ENCODE assay signal across 29 cellular contexts in the genomic region with DNA sequence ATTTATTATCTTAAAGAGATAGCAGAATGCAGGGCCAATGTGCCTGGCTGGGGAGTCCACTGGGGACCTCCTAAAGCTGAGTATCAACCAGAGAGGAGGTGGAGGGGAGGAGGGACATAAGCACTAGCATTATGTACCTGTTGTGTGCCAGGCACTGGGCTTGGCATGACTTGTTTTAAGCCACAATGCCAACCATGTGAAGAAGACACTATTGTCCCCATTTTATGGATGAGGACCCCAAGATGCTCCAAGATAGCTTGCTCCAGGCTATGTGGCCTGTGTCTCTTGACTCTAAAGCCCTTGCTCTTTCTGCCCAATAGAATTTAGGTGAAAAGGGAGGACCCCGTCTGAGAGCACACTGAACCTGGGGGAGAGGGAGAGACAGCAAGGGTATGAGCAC.
"Had no signal": no experiment of that assay in that cellular context is flagged by ENCODE, and none has a peak within 500 bp of the region (broad histone marks: within the 10 kb centered on the region; RNA-seq: fewer than 3 reads in every experiment).

No MANE protein-coding gene starts in this region.

- H3K27ac Mint-ChIP-seq: activated B cell treated with CpG ODN at 0.5 μM for 24 hours; activated CD8-positive, alpha-beta T cell treated with anti-CD3 and anti-CD28 coated beads for 36 hours; activated naive CD4-positive, alpha-beta T cell treated with anti-CD3 and anti-CD28 coated beads, Interleukin-2, amount 10 ng/mL, durations not matched to agents 7 days and 5 days; activated naive CD4-positive, alpha-beta T cell treated with anti-CD3 and anti-CD28 coated beads, Interleukin-2, amount 50 U/mL, for 72 hours; activated naive CD8-positive, alpha-beta T cell treated with anti-CD3 and anti-CD28 coated beads, Interleukin-2, amount 10 ng/mL, durations not matched to agents 7 days and 5 days; activated T-cell treated with anti-CD3 and anti-CD28 coated beads, Interleukin-2, amount 50 U/mL, for 24 hours; activated T-cell treated with anti-CD3 and anti-CD28 coated beads, Interleukin-2, amount 50 U/mL, for 72 hours; dendritic cell treated with granulocyte-macrophage colony-stimulating factor and Interleukin-4, amounts not matched to agents 40 ng/mL and 50 ng/mL, for 4 days; effector memory CD8-positive, alpha-beta T cell; T-helper 17 cell; T-helper 2 cell treated with Interferon-gamma antibody and Interleukin-4, amounts not matched to agents 5 μg/mL and 100 μg/mL, for 36 hours had no signal

- H3K27me3 Mint-ChIP-seq: activated B cell treated with CpG ODN at 0.5 μM for 24 hours; activated CD8-positive, alpha-beta T cell treated with anti-CD3 and anti-CD28 coated beads for 36 hours; activated T-cell treated with anti-CD3 and anti-CD28 coated beads, Interleukin-2, amount 50 U/mL, for 24 hours; central memory CD8-positive, alpha-beta T cell; dendritic cell treated with granulocyte-macrophage colony-stimulating factor and Interleukin-4, amounts not matched to agents 40 ng/mL and 50 ng/mL, for 4 days had no signal

- H3K27me3 ChIP-seq: brain microvascular endothelial cell, dorsolateral prefrontal cortex had no signal

- H3K36me3 ChIP-seq: brain microvascular endothelial cell, WERI-Rb-1 had no signal

- ATAC-seq: activated CD4-positive, CD25-positive, alpha-beta regulatory T cell treated with anti-CD3 and anti-CD28 coated beads, Interleukin-2, amount 50 U/mL, for 24 hours; activated CD8-positive, alpha-beta T cell treated with anti-CD3 and anti-CD28 coated beads for 36 hours; activated naive CD4-positive, alpha-beta T cell treated with anti-CD3 and anti-CD28 coated beads, Interleukin-2, amount 50 U/mL, for 72 hours; activated T-cell treated with anti-CD3 and anti-CD28 coated beads, Interleukin-2, amount 50 U/mL, for 72 hours; effector memory CD8-positive, alpha-beta T cell; T-helper 17 cell had no signal

- H3K4me3 Mint-ChIP-seq: activated B cell treated with CpG ODN at 0.5 μM for 24 hours; activated CD8-positive, alpha-beta T cell treated with anti-CD3 and anti-CD28 coated beads for 36 hours; activated naive CD4-positive, alpha-beta T cell treated with anti-CD3 and anti-CD28 coated beads, Interleukin-2, amount 10 ng/mL, durations not matched to agents 7 days and 5 days; activated naive CD8-positive, alpha-beta T cell treated with anti-CD3 and anti-CD28 coated beads, Interleukin-2, amount 10 ng/mL, durations not matched to agents 7 days and 5 days; activated T-cell treated with anti-CD3 and anti-CD28 coated beads, Interleukin-2, amount 50 U/mL, for 24 hours; activated T-cell treated with anti-CD3 and anti-CD28 coated beads, Interleukin-2, amount 50 U/mL, for 72 hours; central memory CD8-positive, alpha-beta T cell; dendritic cell treated with granulocyte-macrophage colony-stimulating factor and Interleukin-4, amounts not matched to agents 40 ng/mL and 50 ng/mL, for 4 days; effector memory CD8-positive, alpha-beta T cell; T-helper 17 cell; T-helper 2 cell treated with Interferon-gamma antibody and Interleukin-4, amounts not matched to agents 5 μg/mL and 100 μg/mL, for 36 hours had no signal

- DNase-seq: activated B cell treated with CpG ODN at 0.5 μM for 24 hours; activated CD4-positive, alpha-beta T cell treated with anti-CD3 and anti-CD28 coated beads for 48 hours; activated CD4-positive, alpha-beta T cell treated with anti-CD3 and anti-CD28 coated beads, Interleukin-2, amount 50 U/mL, for 1 hour; activated CD4-positive, alpha-beta T cell treated with anti-CD3 and anti-CD28 coated beads, Interleukin-2, amount 50 U/mL, for 48 hours; activated CD8-positive, alpha-beta T cell treated with anti-CD3 and anti-CD28 coated beads for 36 hours; activated gamma-delta T cell; activated naive CD4-positive, alpha-beta T cell; activated naive CD4-positive, alpha-beta T cell treated with anti-CD3 and anti-CD28 coated beads, Interleukin-2, amount 10 ng/mL, durations not matched to agents 7 days and 5 days; activated naive CD8-positive, alpha-beta T cell treated with anti-CD3 and anti-CD28 coated beads, Interleukin-2, amount 10 ng/mL, durations not matched to agents 7 days and 5 days; activated T-cell treated with anti-CD3 and anti-CD28 coated beads for 4 hours; activated T-cell treated with anti-CD3 and anti-CD28 coated beads, Interleukin-2, amount 50 U/mL, for 24 hours; activated T-cell treated with anti-CD3 and anti-CD28 coated beads, Interleukin-2, amount 50 U/mL, for 72 hours; anterior cingulate cortex; brain microvascular endothelial cell; effector CD4-positive, alpha-beta T cell; effector memory CD8-positive, alpha-beta T cell; foreskin fibroblast; T-helper 1 cell; T-helper 17 cell; T1000 had no signal

- H3K4me3 ChIP-seq: coronary artery, dorsolateral prefrontal cortex had no signal

- H3K27ac ChIP-seq: brain microvascular endothelial cell, coronary artery, dorsolateral prefrontal cortex, epithelial cell of prostate had no signal

- H3K36me3 Mint-ChIP-seq: activated naive CD4-positive, alpha-beta T cell treated with anti-CD3 and anti-CD28 coated beads, Interleukin-2, amount 10 ng/mL, durations not matched to agents 7 days and 5 days; activated naive CD4-positive, alpha-beta T cell treated with anti-CD3 and anti-CD28 coated beads, Interleukin-2, amount 50 U/mL, for 72 hours; activated naive CD8-positive, alpha-beta T cell treated with anti-CD3 and anti-CD28 coated beads, Interleukin-2, amount 10 ng/mL, durations not matched to agents 7 days and 5 days had no signal

- H3K9me3 Mint-ChIP-seq: activated B cell treated with CpG ODN at 0.5 μM for 24 hours; activated CD8-positive, alpha-beta T cell treated with anti-CD3 and anti-CD28 coated beads for 36 hours; activated naive CD4-positive, alpha-beta T cell treated with anti-CD3 and anti-CD28 coated beads, Interleukin-2, amount 10 ng/mL, durations not matched to agents 7 days and 5 days; activated naive CD4-positive, alpha-beta T cell treated with anti-CD3 and anti-CD28 coated beads, Interleukin-2, amount 50 U/mL, for 72 hours; activated naive CD8-positive, alpha-beta T cell treated with anti-CD3 and anti-CD28 coated beads, Interleukin-2, amount 10 ng/mL, durations not matched to agents 7 days and 5 days; activated T-cell treated with anti-CD3 and anti-CD28 coated beads, Interleukin-2, amount 50 U/mL, for 24 hours; activated T-cell treated with anti-CD3 and anti-CD28 coated beads, Interleukin-2, amount 50 U/mL, for 72 hours; central memory CD8-positive, alpha-beta T cell; dendritic cell treated with granulocyte-macrophage colony-stimulating factor and Interleukin-4, amounts not matched to agents 40 ng/mL and 50 ng/mL, for 4 days; effector memory CD8-positive, alpha-beta T cell; T-helper 2 cell treated with Interferon-gamma antibody and Interleukin-4, amounts not matched to agents 5 μg/mL and 100 μg/mL, for 36 hours had no signal

- H3K4me1 Mint-ChIP-seq: activated B cell treated with CpG ODN at 0.5 μM for 24 hours; activated naive CD4-positive, alpha-beta T cell treated with anti-CD3 and anti-CD28 coated beads, Interleukin-2, amount 10 ng/mL, durations not matched to agents 7 days and 5 days; activated naive CD8-positive, alpha-beta T cell treated with anti-CD3 and anti-CD28 coated beads, Interleukin-2, amount 10 ng/mL, durations not matched to agents 7 days and 5 days; central memory CD8-positive, alpha-beta T cell; T-helper 17 cell had no signal
